ENCODE assay signal across 9 cellular contexts in the genomic region with DNA sequence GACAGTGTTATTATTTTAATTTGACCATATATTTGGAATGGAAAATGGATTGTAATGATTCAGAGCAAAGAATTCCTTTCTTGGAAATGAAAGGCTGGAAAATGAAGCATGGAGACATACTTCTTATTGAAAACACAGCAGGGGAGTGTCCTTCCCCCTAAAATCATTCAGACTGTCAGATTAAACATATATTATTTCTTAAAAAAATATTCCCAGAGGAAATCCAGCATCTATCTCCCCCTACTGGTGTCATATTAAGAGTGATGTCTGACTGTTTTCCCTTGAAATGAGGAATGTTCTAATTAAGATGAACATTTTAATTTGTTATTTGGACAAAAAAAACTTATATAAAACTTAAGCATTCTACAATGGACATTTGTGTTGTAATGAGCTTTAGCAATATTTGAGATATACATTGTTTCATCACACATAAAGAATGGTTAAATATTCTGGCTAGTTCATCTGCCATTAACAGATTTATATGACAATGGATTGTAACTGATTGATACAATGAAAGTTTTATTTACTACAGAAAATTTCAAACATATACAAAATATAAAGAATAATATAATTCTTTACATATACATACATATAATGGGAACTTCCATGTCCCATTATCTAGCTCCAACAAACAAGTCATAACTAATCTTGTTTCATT.
DNase-seq lines count a peak whose midpoint lies in the region; ATAC-seq, FAIRE-seq and TF ChIP-seq lines count a peak whose summit lies in the region.
"Had no signal": no experiment of that assay in that cellular context is flagged by ENCODE, and none has a peak within 500 bp of the region (broad histone marks: within the 10 kb centered on the region; RNA-seq: fewer than 3 reads in every experiment).

No MANE protein-coding gene starts in this region.

- peaks cover 2% of the 10 kb centered on the region for H3K27me3 Mint-ChIP-seq in neural progenitor cell (ENCODE audit: insufficient read depth, low read depth)

- no peak overlapping the region for H3K4me3 Mint-ChIP-seq in neural progenitor cell

- peaks cover 41% of the 10 kb centered on the region for H3K9me3 Mint-ChIP-seq in neural progenitor cell

- DNase-seq in D721Med (ENCODE audit: insufficient read length, low spot score) (no peak), dermis blood vessel endothelial cell (peak; percentile 58), neural progenitor cell (ENCODE audit: low spot score) (no peak), NK-92 (lab: John Stamatoyannopoulos, UW; ENCODE audit: unreplicated experiment) (no peak)
- no peak for DNase-seq in activated CD4-positive, CD25-positive, alpha-beta regulatory T cell treated with anti-CD3 and anti-CD28 coated beads, Interleukin-2, amount 50 U/mL, for 72 hours
- DNase-seq: T-helper 1 cell had no signal

- no peaks in the 10 kb centered on the region for H3K9me2 ChIP-seq in Loucy (replicated peaks; ENCODE audit: low read depth, low read length)

- peaks cover 10% of the 10 kb centered on the region for H3K4me1 ChIP-seq in Loucy (ENCODE audit: insufficient read depth, low read length, poor library complexity, severe bottlenecking)
- no peaks in the 10 kb centered on the region for H3K4me1 ChIP-seq in neural progenitor cell

- H3K36me3 ChIP-seq in Loucy (ENCODE audit: insufficient read depth, low read length) (no peaks in the 10 kb centered on the region), neural progenitor cell (no peaks in the 10 kb centered on the region)

- no peaks in the 10 kb centered on the region for H3K79me2 ChIP-seq in Loucy (ENCODE audit: insufficient read depth, low read length)
- H3K79me2 ChIP-seq in neural progenitor cell (ENCODE audit: low read depth): no peaks in the 10 kb centered on the region

- H3K4me1 Mint-ChIP-seq in neural progenitor cell: peaks cover 7% of the 10 kb centered on the region

- H4K20me1 ChIP-seq in Loucy (ENCODE audit: insufficient read depth, low read length, poor library complexity, severe bottlenecking) (no peaks in the 10 kb centered on the region), neural progenitor cell (ENCODE audit: low read depth) (no peaks in the 10 kb centered on the region)

- no peak overlapping the region for H3K27ac Mint-ChIP-seq in neural progenitor cell

- no peaks in the 10 kb centered on the region for H3F3A ChIP-seq in Loucy (ENCODE audit: low read depth)
- no peaks in the 10 kb centered on the region for H3F3A ChIP-seq in neural progenitor cell (ENCODE audit: low read depth)

- H3K9ac ChIP-seq in Loucy (ENCODE audit: low read depth, low read length, poor library complexity, severe bottlenecking) (no peak overlapping the region), neural progenitor cell (no peak overlapping the region)

- H3K36me3 Mint-ChIP-seq in neural progenitor cell: peaks cover 30% of the 10 kb centered on the region

- H2AFZ ChIP-seq in Loucy (ENCODE audit: low read length): no peak overlapping the region
- H2AFZ ChIP-seq in neural progenitor cell (replicated peaks): no peak overlapping the region

- H3K4me2 ChIP-seq in Loucy (ENCODE audit: low read depth, low read length, poor library complexity, severe bottlenecking) (no peak overlapping the region), neural progenitor cell (no peak overlapping the region)

- ATAC-seq in GM21390 (IDR thresholded peaks at IDR 0.05; ENCODE audit: unreplicated experiment) (no peak), HG03342 (IDR thresholded peaks at IDR 0.05; ENCODE audit: unreplicated experiment) (no peak)

- no peak overlapping the region for H3K27ac ChIP-seq in neural progenitor cell

- peaks cover 3% of the 10 kb centered on the region; the same call in 1 of the 2 replicates for H3K9me3 ChIP-seq in Loucy (ENCODE audit: insufficient read depth, low read depth, low read length)
- peaks cover 7% of the 10 kb centered on the region for H3K9me3 ChIP-seq in neural progenitor cell (ENCODE audit: low read depth)

- H3K4me3 ChIP-seq in Loucy (ENCODE audit: low read length, poor library complexity, severe bottlenecking): no peak overlapping the region
- H3K4me3 ChIP-seq in neural progenitor cell: no peak overlapping the region

- TF ChIP-seq CTCF in D721Med (IDR thresholded peaks at IDR 0.05; ENCODE audit: insufficient read depth, missing control alignments): peak; percentile 41
- peak; percentile 70 for TF ChIP-seq CTCF in Loucy (conservative IDR thresholded peaks at IDR 0.05; ENCODE audit: low read length)
- TF ChIP-seq CTCF in neural progenitor cell (IDR thresholded peaks at IDR 0.05): peak; percentile 67

- no peak for FAIRE-seq in D721Med (lab: Jason Lieb, UNC)

- H3K27me3 ChIP-seq in Loucy (ENCODE audit: insufficient read depth, low read length, poor library complexity, severe bottlenecking) (no peaks in the 10 kb centered on the region), neural progenitor cell (no peaks in the 10 kb centered on the region)
